In the genomic region with DNA sequence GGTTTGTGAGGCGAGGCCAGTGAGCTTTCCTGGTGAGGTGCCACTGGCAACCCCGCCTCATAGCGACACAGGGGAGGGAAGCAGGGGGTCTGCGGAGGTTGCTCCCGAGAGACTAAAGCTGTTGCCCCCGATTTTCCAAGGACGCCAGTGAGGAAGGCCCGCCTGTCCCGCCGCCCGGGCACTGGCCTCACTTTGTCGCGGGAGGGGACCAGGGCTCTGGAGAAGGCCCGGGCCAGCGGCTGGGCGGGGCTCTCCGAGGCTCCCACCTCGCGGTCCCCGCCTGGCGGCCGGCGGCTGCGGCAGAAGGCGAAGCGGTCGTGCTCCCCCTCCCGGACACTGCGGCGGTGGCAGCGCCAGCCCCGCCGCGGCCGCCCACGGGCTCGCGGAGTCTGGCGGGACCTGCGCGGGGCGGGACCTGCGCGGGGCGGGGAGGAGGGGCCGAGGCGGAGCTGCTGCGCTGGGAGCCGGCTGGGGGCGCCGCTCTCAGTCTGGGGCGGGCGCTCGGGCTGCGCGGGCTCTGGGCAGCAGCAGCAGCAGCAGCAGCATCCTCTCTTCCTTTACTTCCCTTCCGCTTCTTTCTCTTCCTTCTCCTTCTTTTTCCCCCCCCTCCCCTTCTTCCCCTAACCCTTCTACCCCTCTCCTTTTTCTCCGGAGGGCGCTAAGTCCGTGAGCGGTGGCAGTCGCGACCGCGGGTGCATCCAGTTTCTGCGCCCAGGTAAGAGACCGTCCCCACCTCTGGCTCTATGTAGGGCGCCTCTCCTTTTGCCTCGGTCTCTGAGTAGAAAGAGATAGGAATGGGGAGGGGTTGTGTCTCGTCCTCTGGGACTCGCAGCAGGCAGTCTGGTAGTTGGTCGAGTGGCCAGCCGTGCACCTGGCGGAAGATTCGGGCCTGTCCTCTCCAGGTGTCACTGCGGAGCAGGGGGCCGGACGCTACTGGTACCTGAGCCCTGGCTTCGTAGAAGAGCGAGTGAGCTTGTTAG, we compare ENCODE assay signal across 8 cellular contexts.
DNase-seq lines count a peak whose midpoint lies in the region; ATAC-seq and TF ChIP-seq lines count a peak whose summit lies in the region.

A gene with protein sequence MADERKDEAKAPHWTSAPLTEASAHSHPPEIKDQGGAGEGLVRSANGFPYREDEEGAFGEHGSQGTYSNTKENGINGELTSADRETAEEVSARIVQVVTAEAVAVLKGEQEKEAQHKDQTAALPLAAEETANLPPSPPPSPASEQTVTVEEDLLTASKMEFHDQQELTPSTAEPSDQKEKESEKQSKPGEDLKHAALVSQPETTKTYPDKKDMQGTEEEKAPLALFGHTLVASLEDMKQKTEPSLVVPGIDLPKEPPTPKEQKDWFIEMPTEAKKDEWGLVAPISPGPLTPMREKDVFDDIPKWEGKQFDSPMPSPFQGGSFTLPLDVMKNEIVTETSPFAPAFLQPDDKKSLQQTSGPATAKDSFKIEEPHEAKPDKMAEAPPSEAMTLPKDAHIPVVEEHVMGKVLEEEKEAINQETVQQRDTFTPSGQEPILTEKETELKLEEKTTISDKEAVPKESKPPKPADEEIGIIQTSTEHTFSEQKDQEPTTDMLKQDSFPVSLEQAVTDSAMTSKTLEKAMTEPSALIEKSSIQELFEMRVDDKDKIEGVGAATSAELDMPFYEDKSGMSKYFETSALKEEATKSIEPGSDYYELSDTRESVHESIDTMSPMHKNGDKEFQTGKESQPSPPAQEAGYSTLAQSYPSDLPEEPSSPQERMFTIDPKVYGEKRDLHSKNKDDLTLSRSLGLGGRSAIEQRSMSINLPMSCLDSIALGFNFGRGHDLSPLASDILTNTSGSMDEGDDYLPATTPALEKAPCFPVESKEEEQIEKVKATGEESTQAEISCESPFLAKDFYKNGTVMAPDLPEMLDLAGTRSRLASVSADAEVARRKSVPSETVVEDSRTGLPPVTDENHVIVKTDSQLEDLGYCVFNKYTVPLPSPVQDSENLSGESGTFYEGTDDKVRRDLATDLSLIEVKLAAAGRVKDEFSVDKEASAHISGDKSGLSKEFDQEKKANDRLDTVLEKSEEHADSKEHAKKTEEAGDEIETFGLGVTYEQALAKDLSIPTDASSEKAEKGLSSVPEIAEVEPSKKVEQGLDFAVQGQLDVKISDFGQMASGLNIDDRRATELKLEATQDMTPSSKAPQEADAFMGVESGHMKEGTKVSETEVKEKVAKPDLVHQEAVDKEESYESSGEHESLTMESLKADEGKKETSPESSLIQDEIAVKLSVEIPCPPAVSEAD (N-terminal part only) (plus strand): TSS at position 486 of the 980 bp plus-strand sequence. CDS start 229,124 bp downstream, outside the sequence.

- ATAC-seq in GM19023 (IDR thresholded peaks at IDR 0.05; ENCODE audit: unreplicated experiment) = peak; percentile 98
- peak; percentile 97 for ATAC-seq in HG03175 (IDR thresholded peaks at IDR 0.05; ENCODE audit: unreplicated experiment)

- H3K4me3 ChIP-seq in choroid plexus epithelial cell (ENCODE audit: low read depth, low read length) = peak within 1 kb of the TSS; percentile 72

- DNase-seq in AG08395 (ENCODE audit: low spot score) = peak; percentile 86
- DNase-seq in NCI-H2196 treated with DMSO at 0.1 percent for 48 hours (lab: John Stamatoyannopoulos, UW; ENCODE audit: unreplicated experiment) = peak; percentile 83
- peak; percentile 36 for DNase-seq in activated CD4-positive, alpha-beta T cell treated with anti-CD3 and anti-CD28 coated beads for 1 hour
- DNase-seq in choroid plexus epithelial cell (ENCODE audit: low read depth) = peak; percentile 81
- DNase-seq in kidney glomerular epithelial cell (lab: John Stamatoyannopoulos, UW) = peak; percentile 80
- peak; percentile 81 for DNase-seq in stimulated activated CD4-positive, alpha-beta T cell treated with anti-CD3 and anti-CD28 coated beads, Interleukin-15, amount 100 ng/mL, for 24 hours

- TF ChIP-seq CTCF in choroid plexus epithelial cell (conservative IDR thresholded peaks at IDR 0.05; ENCODE audit: low read depth, low read length) = peak; percentile 55

Comparison
In these comparisons a context has a peak if more than half of its experiments do, and no peak if none do; other contexts are left out.
1. Peak in every context shown above with its lines: DNase-seq, ATAC-seq and H3K4me3 ChIP-seq.
2. DNase-seq: peak in every context shown above with its lines; median percentile 86 in AG08395; 83 in NCI-H2196 treated with DMSO at 0.1 percent for 48 hours; 81 in choroid plexus epithelial cell; 81 in stimulated activated CD4-positive, alpha-beta T cell treated with anti-CD3 and anti-CD28 coated beads, Interleukin-15, amount 100 ng/mL, for 24 hours; 80 in kidney glomerular epithelial cell; 36 in activated CD4-positive, alpha-beta T cell treated with anti-CD3 and anti-CD28 coated beads for 1 hour.